In the genomic region with DNA sequence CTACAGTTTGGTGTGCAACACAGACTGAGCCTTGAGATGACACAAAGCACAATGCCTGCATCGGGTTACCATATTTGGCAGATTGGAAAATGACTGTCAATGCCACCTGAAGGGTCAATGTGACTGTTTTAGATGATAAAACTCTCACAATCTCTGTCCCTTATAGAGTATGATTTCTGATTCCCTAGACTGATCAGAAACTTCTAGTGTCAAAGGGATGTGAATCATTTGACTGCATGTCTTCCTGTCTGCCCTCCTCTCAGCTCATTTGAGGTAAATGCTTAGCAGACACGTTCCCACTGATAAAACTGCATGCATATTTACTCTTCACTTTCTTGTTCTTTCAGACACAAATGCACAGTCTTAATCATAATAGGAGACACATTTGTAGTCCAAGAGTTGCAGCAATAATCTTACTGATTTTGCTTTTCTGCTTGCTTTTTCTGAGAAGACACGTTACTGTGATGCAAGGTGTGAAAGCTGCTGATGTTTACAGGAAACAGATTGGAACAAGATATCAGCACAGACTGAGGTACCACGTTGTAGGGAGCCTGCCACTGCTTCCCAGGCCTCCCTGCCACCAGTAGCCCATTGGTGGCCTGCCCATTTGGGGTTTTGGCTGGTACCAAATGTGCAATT, we compare ENCODE assay signal across 21 cellular contexts.
DNase-seq lines count a peak whose midpoint lies in the region; ATAC-seq, FAIRE-seq and TF ChIP-seq lines count a peak whose summit lies in the region.
"Had no signal": no experiment of that assay in that cellular context is flagged by ENCODE, and none has a peak within 500 bp of the region (broad histone marks: within the 10 kb centered on the region; RNA-seq: fewer than 3 reads in every experiment).

No MANE protein-coding gene starts in this region.

- H3K27ac Mint-ChIP-seq in activated naive CD4-positive, alpha-beta T cell treated with anti-CD3 and anti-CD28 coated beads, Interleukin-2, amount 10 ng/mL, durations not matched to agents 7 days and 5 days = peak overlapping the region; percentile 87
- peak overlapping the region; percentile 82 for H3K27ac Mint-ChIP-seq in activated CD4-positive, alpha-beta T cell treated with anti-CD3 and anti-CD28 coated beads, Interleukin-2, amount 10 ng/mL, durations not matched to agents 24 days and 14 days
- H3K27ac Mint-ChIP-seq: memory B cell had no signal

- H3K9me3 Mint-ChIP-seq in activated naive CD4-positive, alpha-beta T cell treated with anti-CD3 and anti-CD28 coated beads, Interleukin-2, amount 10 ng/mL, durations not matched to agents 7 days and 5 days = peaks cover 15% of the 10 kb centered on the region
- H3K9me3 Mint-ChIP-seq in activated CD4-positive, alpha-beta T cell treated with anti-CD3 and anti-CD28 coated beads, Interleukin-2, amount 10 ng/mL, durations not matched to agents 24 days and 14 days = peaks cover 11% of the 10 kb centered on the region

- H3K4me3 ChIP-seq in bronchial epithelial cell (ENCODE audit: low read depth, low read length) = no peak overlapping the region
- H3K4me3 ChIP-seq: adrenal gland, cardiac muscle cell, heart right ventricle, SJSA1 had no signal

- intact Hi-C loops in activated CD4-positive, alpha-beta T cell treated with anti-CD3 and anti-CD28 coated beads, Interleukin-2, amount 10 ng/mL, durations not matched to agents 24 days and 14 days (cut with micrococcal nuclease) = loop anchor here (5.0 to 10.0 kb wide), 2 partner anchors 37 to 70 kb away; no protein-coding TSS in a partner anchor

- no peaks in the 10 kb centered on the region for H3K27me3 Mint-ChIP-seq in activated naive CD4-positive, alpha-beta T cell treated with anti-CD3 and anti-CD28 coated beads, Interleukin-2, amount 10 ng/mL, durations not matched to agents 7 days and 5 days
- H3K27me3 Mint-ChIP-seq in activated CD4-positive, alpha-beta T cell treated with anti-CD3 and anti-CD28 coated beads, Interleukin-2, amount 10 ng/mL, durations not matched to agents 24 days and 14 days = peaks cover 1% of the 10 kb centered on the region

- peak; percentile 13 for FAIRE-seq in bronchial epithelial cell (lab: Jason Lieb, UNC)
- FAIRE-seq: kidney, urothelium cell line had no signal

- no peaks in the 10 kb centered on the region for H3K36me3 ChIP-seq in bronchial epithelial cell (ENCODE audit: control insufficient read depth, insufficient read depth, low read length)
- H3K36me3 ChIP-seq: adrenal gland, cardiac muscle cell, heart right ventricle, SJSA1 had no signal

- no peaks in the 10 kb centered on the region for H3K27me3 ChIP-seq in bronchial epithelial cell (ENCODE audit: control insufficient read depth, insufficient read depth, low read length)
- H3K27me3 ChIP-seq: adrenal gland, cardiac muscle cell, heart right ventricle, SJSA1 had no signal

- H3K4me1 Mint-ChIP-seq in activated naive CD4-positive, alpha-beta T cell treated with anti-CD3 and anti-CD28 coated beads, Interleukin-2, amount 10 ng/mL, durations not matched to agents 7 days and 5 days = peaks cover 36% of the 10 kb centered on the region
- peaks cover 23% of the 10 kb centered on the region for H3K4me1 Mint-ChIP-seq in activated CD4-positive, alpha-beta T cell treated with anti-CD3 and anti-CD28 coated beads, Interleukin-2, amount 10 ng/mL, durations not matched to agents 24 days and 14 days
- H3K4me1 Mint-ChIP-seq: memory B cell had no signal

- TF ChIP-seq CTCF in bronchial epithelial cell (IDR thresholded peaks at IDR 0.05; ENCODE audit: insufficient read depth, low read length, severe bottlenecking) = no peak

- DNase-seq in activated naive CD4-positive, alpha-beta T cell treated with anti-CD3 and anti-CD28 coated beads, Interleukin-2, amount 10 ng/mL, durations not matched to agents 7 days and 5 days = peak; percentile 33
- no peak for DNase-seq in activated naive CD4-positive, alpha-beta T cell (lab: John Stamatoyannopoulos, UW)
- peak; percentile 64 for DNase-seq in activated CD4-positive, alpha-beta T cell treated with anti-CD3 and anti-CD28 coated beads, Interleukin-2, amount 10 ng/mL, durations not matched to agents 24 days and 14 days
- no peak for DNase-seq in bronchial epithelial cell (ENCODE audit: low read depth)
- no peak for DNase-seq in stimulated activated naive CD8-positive, alpha-beta T cell treated with anti-CD3 and anti-CD28 coated beads, Interleukin-15, Interleukin-2, amounts not matched to agents 100 U/mL and 50 U/mL, for 24 hours
- DNase-seq in OCI-M1 (lab: John Stamatoyannopoulos, UW) = no peak
- DNase-seq in SW480 (ENCODE audit: low spot score) = no peak
- DNase-seq: activated CD8-positive, alpha-beta memory T cell treated with anti-CD3 and anti-CD28 coated beads for 24 hours; adrenal gland; effector CD4-positive, alpha-beta T cell; heart right ventricle; kidney; NCI-H1092 treated with DMSO at 0.1 percent for 48 hours; PC-3 had no signal

- H3K36me3 Mint-ChIP-seq in activated naive CD4-positive, alpha-beta T cell treated with anti-CD3 and anti-CD28 coated beads, Interleukin-2, amount 10 ng/mL, durations not matched to agents 7 days and 5 days = peaks cover 11% of the 10 kb centered on the region
- peaks cover 10% of the 10 kb centered on the region for H3K36me3 Mint-ChIP-seq in activated CD4-positive, alpha-beta T cell treated with anti-CD3 and anti-CD28 coated beads, Interleukin-2, amount 10 ng/mL, durations not matched to agents 24 days and 14 days (ENCODE audit: low read depth)

- peak; percentile 79 for ATAC-seq in stimulated activated naive CD8-positive, alpha-beta T cell treated with anti-CD3 and anti-CD28 coated beads, Interleukin-15, Interleukin-2, amounts not matched to agents 100 U/mL and 50 U/mL, for 24 hours
- ATAC-seq in HG03432 (IDR thresholded peaks at IDR 0.05; ENCODE audit: unreplicated experiment) = no peak
- ATAC-seq: HCT116, PC-3 had no signal

- no peak overlapping the region for H3K4me3 Mint-ChIP-seq in activated naive CD4-positive, alpha-beta T cell treated with anti-CD3 and anti-CD28 coated beads, Interleukin-2, amount 10 ng/mL, durations not matched to agents 7 days and 5 days
- peak overlapping the region; percentile 58 for H3K4me3 Mint-ChIP-seq in activated CD4-positive, alpha-beta T cell treated with anti-CD3 and anti-CD28 coated beads, Interleukin-2, amount 10 ng/mL, durations not matched to agents 24 days and 14 days
- H3K4me3 Mint-ChIP-seq: memory B cell, neural crest cell had no signal

- CTCF ChIA-PET in activated naive CD4-positive, alpha-beta T cell treated with anti-CD3 and anti-CD28 coated beads, Interleukin-2, amount 10 ng/mL, durations not matched to agents 7 days and 5 days (lab: Charles Lee) = interaction anchor here (1.2 to 1.7 kb wide), 2 partner anchors 10 to 40 kb away, joined by 4 to 5 read pairs; no protein-coding TSS in a partner anchor

Comparison
In these comparisons a context has a peak if more than half of its experiments do, and no peak if none do; other contexts are left out.
1. DNase-seq: peak in activated naive CD4-positive, alpha-beta T cell treated with anti-CD3 and anti-CD28 coated beads, Interleukin-2, amount 10 ng/mL, durations not matched to agents 7 days and 5 days (single experiment) and activated CD4-positive, alpha-beta T cell treated with anti-CD3 and anti-CD28 coated beads, Interleukin-2, amount 10 ng/mL, durations not matched to agents 24 days and 14 days (single experiment); none in activated naive CD4-positive, alpha-beta T cell (0 of 4), bronchial epithelial cell (single experiment), stimulated activated naive CD8-positive, alpha-beta T cell treated with anti-CD3 and anti-CD28 coated beads, Interleukin-15, Interleukin-2, amounts not matched to agents 100 U/mL and 50 U/mL, for 24 hours (single experiment), OCI-M1 (single experiment) and SW480 (single experiment).